8 cellular contexts compared by ENCODE assay signal in the genomic region with DNA sequence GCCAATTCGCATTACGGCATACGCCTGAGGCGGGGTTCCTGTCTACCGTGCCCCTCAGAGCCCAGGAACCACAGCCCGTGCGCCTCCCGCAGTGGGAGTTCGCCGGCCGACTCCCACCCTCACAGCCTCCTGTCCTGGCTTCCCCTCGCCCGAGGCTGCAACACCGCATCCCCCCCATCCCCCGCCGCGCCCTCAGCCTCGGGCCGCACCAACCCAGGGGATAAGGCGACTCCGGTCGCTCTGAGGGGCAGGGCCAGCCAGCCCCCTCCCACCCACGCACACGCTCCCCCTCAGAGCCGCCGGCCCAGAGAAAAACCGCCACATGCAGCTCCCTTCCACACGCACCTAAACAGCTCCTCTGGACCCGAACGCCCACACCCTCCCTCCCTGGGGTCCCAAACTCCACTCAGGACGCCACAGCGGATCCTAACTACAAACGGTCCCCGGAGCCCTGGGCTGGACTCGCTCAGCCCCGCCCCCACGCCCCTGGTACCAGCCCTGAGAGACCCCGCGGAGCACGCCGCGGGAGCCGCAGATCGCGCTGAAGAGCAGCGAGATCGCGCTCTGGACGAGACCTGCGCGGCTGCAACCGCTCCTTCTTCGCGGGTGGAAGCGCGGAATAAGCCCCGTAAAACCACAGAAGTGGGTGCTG. TPM values are rescaled to one million over a fixed set of nuclear protein-coding genes. Genes with fewer than 3 reads are reported as not detected.
DNase-seq lines count a peak whose midpoint lies in the region; ATAC-seq, FAIRE-seq and TF ChIP-seq lines count a peak whose summit lies in the region.

A gene with protein sequence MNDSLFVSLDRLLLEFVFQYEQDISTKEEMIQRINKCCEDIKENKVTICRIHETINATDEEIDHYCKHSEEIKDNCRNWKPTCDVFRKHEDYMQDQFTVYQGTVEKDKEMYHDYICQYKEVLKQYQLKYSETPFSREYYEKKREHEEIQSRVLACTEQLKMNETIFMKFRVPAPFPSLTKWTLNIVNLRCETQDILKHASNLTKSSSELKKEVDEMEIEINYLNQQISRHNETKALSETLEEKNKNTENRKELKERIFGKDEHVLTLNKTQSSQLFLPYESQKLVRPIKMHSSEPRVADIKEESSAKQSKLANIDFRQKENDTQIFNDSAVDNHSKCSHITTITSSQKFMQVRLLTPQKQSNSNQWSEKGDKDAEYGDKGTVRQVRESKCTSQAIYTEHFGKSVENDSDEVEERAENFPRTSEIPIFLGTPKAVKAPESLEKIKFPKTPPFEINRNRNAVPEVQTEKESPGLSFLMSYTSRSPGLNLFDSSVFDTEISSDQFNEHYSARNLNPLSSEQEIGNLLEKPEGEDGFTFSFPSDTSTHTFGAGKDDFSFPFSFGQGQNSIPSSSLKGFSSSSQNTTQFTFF (minus strand): TSS at position 464 of the 652 bp plus-strand sequence. CDS start 985 bp downstream, outside the sequence.

- POLR2A ChIA-PET in A673 (lab: Charles Lee; ENCODE audit: low non-redundant PET) = no interaction called here

- no peak within 1 kb of the TSS for H3K27ac Mint-ChIP-seq in activated naive CD8-positive, alpha-beta T cell treated with anti-CD3 and anti-CD28 coated beads, Interleukin-2, amount 50 U/mL, for 24 hours
- H3K27ac Mint-ChIP-seq in mesothelial cell of epicardium = no peak within 1 kb of the TSS
- H3K27ac Mint-ChIP-seq in activated T-helper 2 cell treated with anti-CD3 and anti-CD28 coated beads, Interferon-gamma antibody, Interleukin-2, Interleukin-4, amounts not matched to agents 10 μg/mL and 5 μg/mL and 100 μg/mL, durations not matched to agents 14 hours and 24 hours and 36 hours = no peak within 1 kb of the TSS

- H3K27me3 Mint-ChIP-seq in activated naive CD8-positive, alpha-beta T cell treated with anti-CD3 and anti-CD28 coated beads, Interleukin-2, amount 50 U/mL, for 24 hours = peaks cover 9% of the 10 kb centered on the region
- H3K27me3 Mint-ChIP-seq in mesothelial cell of epicardium (ENCODE audit: low read depth) = peaks cover 37% of the 10 kb centered on the region
- peaks cover 21% of the 10 kb centered on the region for H3K27me3 Mint-ChIP-seq in activated T-helper 2 cell treated with anti-CD3 and anti-CD28 coated beads, Interferon-gamma antibody, Interleukin-2, Interleukin-4, amounts not matched to agents 10 μg/mL and 5 μg/mL and 100 μg/mL, durations not matched to agents 14 hours and 24 hours and 36 hours (ENCODE audit: low read depth)

- in situ Hi-C loops in G401 (cut with HindIII; ENCODE audit: low sequenced_read_pairs) = no loop called here

- TF ChIP-seq CTCF in A673 (conservative IDR thresholded peaks at IDR 0.05; ENCODE audit: low read depth, low read length) = no peak
- TF ChIP-seq CTCF in mesothelial cell of epicardium (IDR thresholded peaks at IDR 0.05; ENCODE audit: unreplicated experiment) = peak; percentile 19

- H3K4me3 Mint-ChIP-seq in activated naive CD8-positive, alpha-beta T cell treated with anti-CD3 and anti-CD28 coated beads, Interleukin-2, amount 50 U/mL, for 24 hours = no peak within 1 kb of the TSS
- H3K4me3 Mint-ChIP-seq in mesothelial cell of epicardium = peak within 1 kb of the TSS; percentile 70
- H3K4me3 Mint-ChIP-seq in activated T-helper 2 cell treated with anti-CD3 and anti-CD28 coated beads, Interferon-gamma antibody, Interleukin-2, Interleukin-4, amounts not matched to agents 10 μg/mL and 5 μg/mL and 100 μg/mL, durations not matched to agents 14 hours and 24 hours and 36 hours (ENCODE audit: low read depth) = no peak within 1 kb of the TSS

- FAIRE-seq in frontal cortex (lab: Jason Lieb, UNC) = no peak

- CTCF ChIA-PET in A673 (lab: Charles Lee) = interaction anchor here (0.6 kb wide), 1 partner anchor 767 kb away, joined by 4 read pairs; no protein-coding TSS in a partner anchor

- DNase-seq in A673 (ENCODE audit: low spot score) = peak; percentile 89
- peak; percentile 75 for DNase-seq in H7
- peak; percentile 20 for DNase-seq in activated naive CD8-positive, alpha-beta T cell treated with anti-CD3 and anti-CD28 coated beads, Interleukin-2, amount 50 U/mL, for 24 hours
- DNase-seq in mesothelial cell of epicardium (ENCODE audit: low spot score in 2 of 2, unreplicated experiment in 2 of 2) = peak in 1 of 2 experiments; percentile 57
- no peak for DNase-seq in activated T-helper 2 cell treated with anti-CD3 and anti-CD28 coated beads, Interferon-gamma antibody, Interleukin-2, Interleukin-4, amounts not matched to agents 10 μg/mL and 5 μg/mL and 100 μg/mL, durations not matched to agents 14 hours and 24 hours and 36 hours (ENCODE audit: low spot score)
- DNase-seq in frontal cortex (ENCODE audit: low spot score in 2 of 2) = no peak
- no peak for DNase-seq in G401 (ENCODE audit: low spot score)

- intact Hi-C loops in A673 (cut with micrococcal nuclease; ENCODE audit: unreplicated experiment) = loop anchor here (5.0 kb wide), 1 partner anchor 218 kb away; no protein-coding TSS in a partner anchor
- intact Hi-C loops in activated T-helper 2 cell treated with anti-CD3 and anti-CD28 coated beads, Interferon-gamma antibody, Interleukin-2, Interleukin-4, amounts not matched to agents 10 μg/mL and 5 μg/mL and 100 μg/mL, durations not matched to agents 14 hours and 24 hours and 36 hours (cut with micrococcal nuclease) = loop anchor here (2.0 kb wide), 1 partner anchor 25 kb away; no protein-coding TSS in a partner anchor

- H3K9me3 ChIP-seq in A673 (ENCODE audit: low read depth, low read length, poor library complexity, severe bottlenecking) = peaks cover 2% of the 10 kb centered on the region

- H3K4me3 ChIP-seq in A673 (ENCODE audit: low read depth, low read length, poor library complexity, severe bottlenecking) = peak within 1 kb of the TSS; percentile 54
- H3K4me3 ChIP-seq in H7 (ENCODE audit: insufficient read depth, low read depth, low read length) = peak within 1 kb of the TSS; percentile 42

- H3K4me1 ChIP-seq in A673 (ENCODE audit: insufficient read depth, low read length, poor library complexity, severe bottlenecking) = no peaks in the 10 kb centered on the region

- H3K9me3 Mint-ChIP-seq in activated naive CD8-positive, alpha-beta T cell treated with anti-CD3 and anti-CD28 coated beads, Interleukin-2, amount 50 U/mL, for 24 hours = peaks cover 7% of the 10 kb centered on the region
- peaks cover 2% of the 10 kb centered on the region for H3K9me3 Mint-ChIP-seq in mesothelial cell of epicardium
- peaks cover 2% of the 10 kb centered on the region for H3K9me3 Mint-ChIP-seq in activated T-helper 2 cell treated with anti-CD3 and anti-CD28 coated beads, Interferon-gamma antibody, Interleukin-2, Interleukin-4, amounts not matched to agents 10 μg/mL and 5 μg/mL and 100 μg/mL, durations not matched to agents 14 hours and 24 hours and 36 hours

- H3K36me3 ChIP-seq in A673 (ENCODE audit: insufficient read depth, low read length, poor library complexity, severe bottlenecking) = no peaks in the 10 kb centered on the region
- H3K36me3 ChIP-seq in H7 (replicated peaks; ENCODE audit: control insufficient read depth, insufficient read depth, low read length) = no peaks in the 10 kb centered on the region

- H3K27ac ChIP-seq in A673 (ENCODE audit: low read depth, low read length, poor library complexity, severe bottlenecking) = peak within 1 kb of the TSS; percentile 43

- H3K27me3 ChIP-seq in A673 (replicated peaks; ENCODE audit: insufficient read depth, low read depth, low read length, poor library complexity) (peaks cover 24% of the 10 kb centered on the region), H7 (ENCODE audit: control insufficient read depth, insufficient read depth, low read length) (peaks cover 25% of the 10 kb centered on the region)

- ATAC-seq in activated naive CD8-positive, alpha-beta T cell treated with anti-CD3 and anti-CD28 coated beads, Interleukin-2, amount 50 U/mL, for 24 hours = no peak
- no peak for ATAC-seq in GM18907 (IDR thresholded peaks at IDR 0.05; ENCODE audit: unreplicated experiment)

- BruUV-seq in A673 (replicated peaks; lab: Mats Ljungman, UMichigan) = no TSS peak

- H3K36me3 Mint-ChIP-seq in activated naive CD8-positive, alpha-beta T cell treated with anti-CD3 and anti-CD28 coated beads, Interleukin-2, amount 50 U/mL, for 24 hours (ENCODE audit: low read depth) = no peaks in the 10 kb centered on the region
- peaks cover under 1% of the 10 kb centered on the region for H3K36me3 Mint-ChIP-seq in mesothelial cell of epicardium
- no peaks in the 10 kb centered on the region for H3K36me3 Mint-ChIP-seq in activated T-helper 2 cell treated with anti-CD3 and anti-CD28 coated beads, Interferon-gamma antibody, Interleukin-2, Interleukin-4, amounts not matched to agents 10 μg/mL and 5 μg/mL and 100 μg/mL, durations not matched to agents 14 hours and 24 hours and 36 hours (ENCODE audit: low read depth)

- H3K4me1 Mint-ChIP-seq in activated naive CD8-positive, alpha-beta T cell treated with anti-CD3 and anti-CD28 coated beads, Interleukin-2, amount 50 U/mL, for 24 hours = no peaks in the 10 kb centered on the region
- H3K4me1 Mint-ChIP-seq in mesothelial cell of epicardium = peaks cover 3% of the 10 kb centered on the region
- peaks cover 2% of the 10 kb centered on the region for H3K4me1 Mint-ChIP-seq in activated T-helper 2 cell treated with anti-CD3 and anti-CD28 coated beads, Interferon-gamma antibody, Interleukin-2, Interleukin-4, amounts not matched to agents 10 μg/mL and 5 μg/mL and 100 μg/mL, durations not matched to agents 14 hours and 24 hours and 36 hours (ENCODE audit: low read depth)

RNA-seq across cellular contexts. Expression of the gene that starts here (rescaled TPM):
- 1.5 and 3.1 TPM in 2 replicates for total RNA-seq in A673 (2021)
- total RNA-seq in H7 (2014; rRNA removed; shearing (Covaris generic)) = 0.67 and 0.80 TPM in 2 replicates
- 1.3 to 2.3 TPM (median 1.6 TPM) in 3 replicates for total RNA-seq in mesothelial cell of epicardium
- total RNA-seq in activated T-helper 2 cell treated with anti-CD3 and anti-CD28 coated beads, Interferon-gamma antibody, Interleukin-2, Interleukin-4, amounts not matched to agents 10 μg/mL and 5 μg/mL and 100 μg/mL, durations not matched to agents 14 hours and 24 hours and 36 hours = not detected in 2 replicates
- total RNA-seq in frontal cortex = not detected
- total RNA-seq in G401 (2014; rRNA removed; shearing (Covaris generic)) = 0.06 TPM in 1 of 2 replicates, not detected in the other

Comparison
In these comparisons a context has a peak if more than half of its experiments do, and no peak if none do; other contexts are left out.
1. Peak in DNase-seq and H3K4me3 ChIP-seq in H7; RNA of the gene not detected or under 1 TPM.
2. DNase-seq: peak in A673 (single experiment) and activated naive CD8-positive, alpha-beta T cell treated with anti-CD3 and anti-CD28 coated beads, Interleukin-2, amount 50 U/mL, for 24 hours (single experiment); none in activated T-helper 2 cell treated with anti-CD3 and anti-CD28 coated beads, Interferon-gamma antibody, Interleukin-2, Interleukin-4, amounts not matched to agents 10 μg/mL and 5 μg/mL and 100 μg/mL, durations not matched to agents 14 hours and 24 hours and 36 hours (single experiment), frontal cortex (0 of 2) and G401 (single experiment).